Comparison of ENCODE assay signal across 31 cellular contexts in the genomic region with DNA sequence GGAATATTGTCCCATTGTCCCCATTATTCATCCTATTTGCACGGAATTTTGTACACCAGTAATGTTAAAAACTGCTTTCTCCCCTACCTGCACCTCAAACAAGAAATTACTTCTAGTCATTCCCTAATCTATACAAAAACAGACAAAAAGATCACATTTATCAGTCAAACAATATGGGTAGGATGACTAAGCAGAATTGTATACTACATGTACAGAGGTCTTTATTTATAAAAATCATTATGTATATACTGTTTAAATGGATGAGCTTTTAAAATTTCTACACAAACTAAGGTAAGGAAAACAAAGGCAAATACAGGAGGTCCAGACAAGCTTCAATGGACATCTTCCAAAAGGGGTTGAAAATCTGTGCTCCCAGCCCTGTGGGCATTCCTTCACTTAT.
"Had no signal": no experiment of that assay in that cellular context is flagged by ENCODE, and none has a peak within 500 bp of the region (broad histone marks: within the 10 kb centered on the region; RNA-seq: fewer than 3 reads in every experiment).

No MANE protein-coding gene starts in this region.

- H3K36me3 Mint-ChIP-seq: natural killer cell had no signal

- H3K27ac ChIP-seq: neural progenitor cell, ovary, parathyroid adenoma, psoas muscle, skin epidermis, spleen, suprapubic skin, testis, transverse colon, upper lobe of right lung, uterus had no signal

- H3K36me3 ChIP-seq: neural progenitor cell, ovary, transverse colon, uterus had no signal

- H3K9me3 ChIP-seq: ovary, psoas muscle, suprapubic skin, testis, transverse colon, upper lobe of right lung, uterus had no signal

- H3K9me3 Mint-ChIP-seq: natural killer cell, type B pancreatic cell had no signal

- H3K4me3 ChIP-seq: neural progenitor cell, ovary, psoas muscle, skin epidermis, smooth muscle cell, spleen, suprapubic skin, testis, transverse colon, upper lobe of right lung, uterus had no signal

- H3K4me2 ChIP-seq: neural progenitor cell, smooth muscle cell had no signal

- ATAC-seq: naive thymus-derived CD4-positive, alpha-beta T cell; natural killer cell; psoas muscle; right cardiac atrium; sciatic nerve; stimulated activated memory B cell treated with anti-CD40 and anti-IgM and Interleukin-4, amounts not matched to agents 10 μg/mL and 1 μg/mL and 100 μg/mL, for 72 hours; stimulated activated naive CD8-positive, alpha-beta T cell treated with anti-CD3 and anti-CD28 coated beads, Interleukin-15, amount 100 ng/mL, for 72 hours; stimulated activated naive CD8-positive, alpha-beta T cell treated with anti-CD3 and anti-CD28 coated beads, Interleukin-15, Interleukin-2, amounts not matched to agents 100 U/mL and 50 U/mL, for 24 hours; upper lobe of right lung had no signal

- H3K4me1 ChIP-seq: parathyroid adenoma, psoas muscle, spleen, suprapubic skin, testis, transverse colon, upper lobe of right lung, uterus had no signal

- H3K4me3 Mint-ChIP-seq: naive thymus-derived CD4-positive, alpha-beta T cell; natural killer cell; nephron; neural progenitor cell; stimulated activated memory B cell treated with anti-CD40 and anti-IgM and Interleukin-4, amounts not matched to agents 10 μg/mL and 1 μg/mL and 100 μg/mL, for 72 hours; stimulated activated naive CD8-positive, alpha-beta T cell treated with anti-CD3 and anti-CD28 coated beads, Interleukin-15, amount 100 ng/mL, for 72 hours; type B pancreatic cell had no signal

- H3K27ac Mint-ChIP-seq: naive thymus-derived CD4-positive, alpha-beta T cell; natural killer cell; nephron; neural progenitor cell; progenitor cell of endocrine pancreas; stimulated activated memory B cell treated with anti-CD40 and anti-IgM and Interleukin-4, amounts not matched to agents 10 μg/mL and 1 μg/mL and 100 μg/mL, for 72 hours; stimulated activated naive CD8-positive, alpha-beta T cell treated with anti-CD3 and anti-CD28 coated beads, Interleukin-15, amount 100 ng/mL, for 72 hours; type B pancreatic cell had no signal

- H3K79me2 ChIP-seq: parathyroid adenoma had no signal

- H3K9ac ChIP-seq: neural progenitor cell, parathyroid adenoma had no signal

- H3K27me3 Mint-ChIP-seq: naive thymus-derived CD4-positive, alpha-beta T cell; progenitor cell of endocrine pancreas; stimulated activated memory B cell treated with anti-CD40 and anti-IgM and Interleukin-4, amounts not matched to agents 10 μg/mL and 1 μg/mL and 100 μg/mL, for 72 hours; stimulated activated naive CD8-positive, alpha-beta T cell treated with anti-CD3 and anti-CD28 coated beads, Interleukin-15, amount 100 ng/mL, for 72 hours; type B pancreatic cell had no signal

- H3K27me3 ChIP-seq: neural progenitor cell, ovary, spleen, suprapubic skin, testis, transverse colon, upper lobe of right lung, uterus had no signal

- H2AFZ ChIP-seq: neural progenitor cell, parathyroid adenoma had no signal

- H3K4me1 Mint-ChIP-seq: naive thymus-derived CD4-positive, alpha-beta T cell; natural killer cell; nephron; neural progenitor cell; stimulated activated memory B cell treated with anti-CD40 and anti-IgM and Interleukin-4, amounts not matched to agents 10 μg/mL and 1 μg/mL and 100 μg/mL, for 72 hours; stimulated activated naive CD8-positive, alpha-beta T cell treated with anti-CD3 and anti-CD28 coated beads, Interleukin-15, amount 100 ng/mL, for 72 hours had no signal

- DNase-seq: naive thymus-derived CD4-positive, alpha-beta T cell; natural killer cell; occipital lobe; ovary; posterior cingulate gyrus; psoas muscle; right cardiac atrium; spleen; stimulated activated CD4-positive, alpha-beta T cell treated with anti-CD3 and anti-CD28 coated beads, Interleukin-12 subunit alpha, Interleukin-12 subunit beta, amount 100 ng/mL, for 4 hours; stimulated activated CD4-positive, alpha-beta T cell treated with anti-CD3 and anti-CD28 coated beads, Interleukin-1b, Interleukin-23, amount 100 ng/mL, for 48 hours; stimulated activated CD4-positive, alpha-beta T cell treated with anti-CD3 and anti-CD28 coated beads, Interleukin-4, amount 100 ng/mL, for 1 hour; stimulated activated CD4-positive, alpha-beta T cell treated with anti-CD3 and anti-CD28 coated beads, Interleukin-4, amount 100 ng/mL, for 4 hours; stimulated activated CD8-positive, alpha-beta memory T cell treated with anti-CD3 and anti-CD28 coated beads, Interleukin-4, amount 100 ng/mL, for 48 hours; stimulated activated naive CD4-positive, alpha-beta T cell; stimulated activated naive CD8-positive, alpha-beta T cell treated with anti-CD3 and anti-CD28 coated beads, Interleukin-15, amount 100 ng/mL, for 72 hours; stimulated activated naive CD8-positive, alpha-beta T cell treated with anti-CD3 and anti-CD28 coated beads, Interleukin-15, Interleukin-2, amounts not matched to agents 100 U/mL and 50 U/mL, for 24 hours; substantia nigra; testis; transverse colon; upper lobe of right lung; uterus had no signal
